34 cellular contexts compared by ENCODE assay signal in genomic region chr2:48337871-48338270, GRCh38.
"Had no signal": no experiment of that assay in that cellular context is flagged by ENCODE, and none has a peak within 500 bp of the region (broad histone marks: within the 10 kb centered on the region; RNA-seq: fewer than 3 reads in every experiment).

No MANE protein-coding gene starts in this region.

- H3K9me3 Mint-ChIP-seq: activated CD4-positive, alpha-beta T cell treated with anti-CD3 and anti-CD28 coated beads, Interleukin-2, amount 10 ng/mL, durations not matched to agents 24 days and 14 days; activated naive CD4-positive, alpha-beta T cell treated with anti-CD3 and anti-CD28 coated beads, Interleukin-2, amount 10 ng/mL, durations not matched to agents 7 days and 5 days; activated naive CD4-positive, alpha-beta T cell treated with anti-CD3 and anti-CD28 coated beads, Interleukin-2, amount 50 U/mL, for 24 hours had no signal

- ATAC-seq: activated CD8-positive, alpha-beta memory T cell treated with anti-CD3 and anti-CD28 coated beads, Interleukin-2, amount 10 ng/mL, durations not matched to agents 7 days and 5 days; activated CD8-positive, alpha-beta T cell treated with anti-CD3 and anti-CD28 coated beads, Interleukin-2, amount 10 ng/mL, durations not matched to agents 7 days and 5 days; activated naive CD8-positive, alpha-beta T cell treated with anti-CD3 and anti-CD28 coated beads, Interleukin-2, amount 50 U/mL, for 24 hours; activated T-cell treated with anti-CD3 and anti-CD28 coated beads, Interleukin-2, amount 50 U/mL, for 4 hours had no signal

- H3K27me3 Mint-ChIP-seq: activated B cell treated with CpG ODN at 0.5 μM for 24 hours; activated CD4-positive, alpha-beta memory T cell treated with anti-CD3 and anti-CD28 coated beads, Interleukin-2, amount 10 ng/mL, durations not matched to agents 7 days and 5 days; activated CD4-positive, alpha-beta T cell treated with anti-CD3 and anti-CD28 coated beads, Interleukin-2, amount 10 ng/mL, durations not matched to agents 24 days and 14 days; activated CD8-positive, alpha-beta memory T cell treated with anti-CD3 and anti-CD28 coated beads, Interleukin-2, amount 10 ng/mL, durations not matched to agents 7 days and 5 days; activated naive CD4-positive, alpha-beta T cell treated with anti-CD3 and anti-CD28 coated beads, Interleukin-2, amount 10 ng/mL, durations not matched to agents 7 days and 5 days; activated naive CD4-positive, alpha-beta T cell treated with anti-CD3 and anti-CD28 coated beads, Interleukin-2, amount 50 U/mL, for 24 hours; activated naive CD8-positive, alpha-beta T cell; activated naive CD8-positive, alpha-beta T cell treated with anti-CD3 and anti-CD28 coated beads, Interleukin-2, amount 10 ng/mL, durations not matched to agents 7 days and 5 days; activated naive CD8-positive, alpha-beta T cell treated with anti-CD3 and anti-CD28 coated beads, Interleukin-2, amount 50 U/mL, for 24 hours; brain had no signal

- DNase-seq: activated B cell treated with CpG ODN at 0.5 μM for 24 hours; activated CD4-positive, alpha-beta memory T cell treated with anti-CD3 and anti-CD28 coated beads, Interleukin-2, amount 10 ng/mL, durations not matched to agents 7 days and 5 days; activated CD4-positive, alpha-beta T cell treated with anti-CD3 and anti-CD28 coated beads for 4 hours; activated CD4-positive, alpha-beta T cell treated with anti-CD3 and anti-CD28 coated beads, Interleukin-2, amount 10 ng/mL, durations not matched to agents 24 days and 14 days; activated CD4-positive, alpha-beta T cell treated with anti-CD3 and anti-CD28 coated beads, Interleukin-2, amount 50 U/mL, for 1 hour; activated CD4-positive, alpha-beta T cell treated with anti-CD3 and anti-CD28 coated beads, Interleukin-2, amount 50 U/mL, for 4 hours; activated CD4-positive, CD25-positive, alpha-beta regulatory T cell treated with anti-CD3 and anti-CD28 coated beads, Interleukin-2, amount 50 U/mL, for 72 hours; activated CD8-positive, alpha-beta memory T cell treated with anti-CD3 and anti-CD28 coated beads for 24 hours; activated CD8-positive, alpha-beta memory T cell treated with anti-CD3 and anti-CD28 coated beads, Interleukin-2, amount 10 ng/mL, durations not matched to agents 7 days and 5 days; activated CD8-positive, alpha-beta memory T cell treated with anti-CD3 and anti-CD28 coated beads, Interleukin-2, amount 50 U/mL, for 48 hours; activated CD8-positive, alpha-beta T cell treated with anti-CD3 and anti-CD28 coated beads, Interleukin-2, amount 10 ng/mL, durations not matched to agents 7 days and 5 days; activated effector memory CD4-positive, alpha-beta T cell treated with Interleukin-2 at 50 U/mL for 16 hours; activated gamma-delta T cell; activated naive CD4-positive, alpha-beta T cell treated with anti-CD3 and anti-CD28 coated beads, Interleukin-2, amount 10 ng/mL, durations not matched to agents 7 days and 5 days; activated naive CD4-positive, alpha-beta T cell treated with Interleukin-2 at 50 U/mL for 16 hours; activated naive CD8-positive, alpha-beta T cell treated with anti-CD3 and anti-CD28 coated beads, Interleukin-2, amount 10 ng/mL, durations not matched to agents 7 days and 5 days; activated naive CD8-positive, alpha-beta T cell treated with anti-CD3 and anti-CD28 coated beads, Interleukin-2, amount 50 U/mL, for 24 hours; activated T-cell treated with anti-CD3 and anti-CD28 coated beads, Interleukin-2, amount 50 U/mL, for 1 hour; activated T-cell treated with anti-CD3 and anti-CD28 coated beads, Interleukin-2, amount 50 U/mL, for 4 hours; amygdala; anterior cingulate cortex; central memory CD4-positive, alpha-beta T cell; T-helper 1 cell; T-helper 2 cell; T-helper 9 cell had no signal

- H3K36me3 ChIP-seq: ascending aorta had no signal

- H3K4me3 Mint-ChIP-seq: activated B cell treated with CpG ODN at 0.5 μM for 24 hours; activated CD4-positive, alpha-beta memory T cell treated with anti-CD3 and anti-CD28 coated beads, Interleukin-2, amount 10 ng/mL, durations not matched to agents 7 days and 5 days; activated CD4-positive, alpha-beta T cell treated with anti-CD3 and anti-CD28 coated beads, Interleukin-2, amount 10 ng/mL, durations not matched to agents 24 days and 14 days; activated CD8-positive, alpha-beta memory T cell treated with anti-CD3 and anti-CD28 coated beads, Interleukin-2, amount 10 ng/mL, durations not matched to agents 7 days and 5 days; activated CD8-positive, alpha-beta T cell treated with anti-CD3 and anti-CD28 coated beads, Interleukin-2, amount 10 ng/mL, durations not matched to agents 7 days and 5 days; activated naive CD4-positive, alpha-beta T cell treated with anti-CD3 and anti-CD28 coated beads, Interleukin-2, amount 10 ng/mL, durations not matched to agents 7 days and 5 days; activated naive CD4-positive, alpha-beta T cell treated with anti-CD3 and anti-CD28 coated beads, Interleukin-2, amount 50 U/mL, for 24 hours; activated naive CD8-positive, alpha-beta T cell; activated naive CD8-positive, alpha-beta T cell treated with anti-CD3 and anti-CD28 coated beads, Interleukin-2, amount 10 ng/mL, durations not matched to agents 7 days and 5 days; activated naive CD8-positive, alpha-beta T cell treated with anti-CD3 and anti-CD28 coated beads, Interleukin-2, amount 50 U/mL, for 24 hours; activated T-cell treated with anti-CD3 and anti-CD28 coated beads, Interleukin-2, amount 50 U/mL, for 4 hours; brain; T-helper 1 cell treated with Interleukin-12 subunit alpha and Interleukin-12 subunit beta and Interleukin-4 antibody, amounts not matched to agents 30 μg/mL and 1 μg/mL, for 36 hours; T-helper 2 cell treated with Interferon-gamma antibody and Interleukin-4, amounts not matched to agents 5 μg/mL and 100 μg/mL, for 36 hours had no signal

- H3K27ac ChIP-seq: ascending aorta, VCaP had no signal

- FAIRE-seq: TTC549 had no signal

- H3K27me3 ChIP-seq: ascending aorta had no signal

- H3K27ac Mint-ChIP-seq: activated B cell treated with CpG ODN at 0.5 μM for 24 hours; activated CD4-positive, alpha-beta memory T cell treated with anti-CD3 and anti-CD28 coated beads, Interleukin-2, amount 10 ng/mL, durations not matched to agents 7 days and 5 days; activated CD4-positive, alpha-beta T cell treated with anti-CD3 and anti-CD28 coated beads, Interleukin-2, amount 10 ng/mL, durations not matched to agents 24 days and 14 days; activated CD8-positive, alpha-beta memory T cell treated with anti-CD3 and anti-CD28 coated beads, Interleukin-2, amount 10 ng/mL, durations not matched to agents 7 days and 5 days; activated CD8-positive, alpha-beta T cell treated with anti-CD3 and anti-CD28 coated beads, Interleukin-2, amount 10 ng/mL, durations not matched to agents 7 days and 5 days; activated naive CD4-positive, alpha-beta T cell treated with anti-CD3 and anti-CD28 coated beads, Interleukin-2, amount 10 ng/mL, durations not matched to agents 7 days and 5 days; activated naive CD4-positive, alpha-beta T cell treated with anti-CD3 and anti-CD28 coated beads, Interleukin-2, amount 50 U/mL, for 24 hours; activated naive CD8-positive, alpha-beta T cell; activated naive CD8-positive, alpha-beta T cell treated with anti-CD3 and anti-CD28 coated beads, Interleukin-2, amount 10 ng/mL, durations not matched to agents 7 days and 5 days; activated naive CD8-positive, alpha-beta T cell treated with anti-CD3 and anti-CD28 coated beads, Interleukin-2, amount 50 U/mL, for 24 hours; activated T-helper 2 cell treated with anti-CD3 and anti-CD28 coated beads, Interferon-gamma antibody, Interleukin-2, Interleukin-4, amounts not matched to agents 10 μg/mL and 5 μg/mL and 100 μg/mL, durations not matched to agents 14 hours and 24 hours and 36 hours; T-helper 1 cell treated with Interleukin-12 subunit alpha and Interleukin-12 subunit beta and Interleukin-4 antibody, amounts not matched to agents 30 μg/mL and 1 μg/mL, for 36 hours; T-helper 2 cell treated with Interferon-gamma antibody and Interleukin-4, amounts not matched to agents 5 μg/mL and 100 μg/mL, for 36 hours had no signal

- H3K4me3 ChIP-seq: ascending aorta had no signal
